Comparison of ENCODE assay signal across 37 cellular contexts in the genomic region with DNA sequence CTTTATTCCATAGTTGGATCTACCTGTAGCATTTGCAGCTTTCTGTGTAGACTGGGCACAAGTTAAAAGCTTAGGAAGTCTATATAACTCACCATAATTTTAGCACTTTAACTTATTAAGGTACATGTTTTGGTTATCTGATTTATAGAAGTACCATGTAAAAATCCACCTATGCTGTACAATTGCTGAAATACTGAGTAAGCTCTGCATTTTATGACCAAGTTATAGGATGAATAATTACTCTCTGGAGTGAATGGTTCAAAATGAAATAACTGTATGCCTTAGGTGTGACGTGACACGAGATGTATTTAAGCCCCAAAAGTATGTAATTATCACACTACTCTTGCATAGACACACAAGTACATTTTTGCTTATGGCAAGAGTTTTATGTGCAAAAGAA.
"Had no signal": no experiment of that assay in that cellular context is flagged by ENCODE, and none has a peak within 500 bp of the region (broad histone marks: within the 10 kb centered on the region; RNA-seq: fewer than 3 reads in every experiment).

No MANE protein-coding gene starts in this region.

- FAIRE-seq: astrocyte, TTC549 had no signal

- H3K9me3 Mint-ChIP-seq: activated CD4-positive, alpha-beta T cell treated with anti-CD3 and anti-CD28 coated beads, Interleukin-2, amount 10 ng/mL, durations not matched to agents 24 days and 14 days had no signal

- H3K27ac Mint-ChIP-seq: activated B cell treated with CpG ODN at 0.5 μM for 24 hours; activated CD4-positive, alpha-beta memory T cell treated with anti-CD3 and anti-CD28 coated beads for 36 hours; activated CD4-positive, alpha-beta T cell treated with anti-CD3 and anti-CD28 coated beads, Interleukin-2, amount 10 ng/mL, durations not matched to agents 24 days and 14 days; activated CD8-positive, alpha-beta T cell treated with anti-CD3 and anti-CD28 coated beads for 36 hours; activated naive CD4-positive, alpha-beta T cell treated with anti-CD3 and anti-CD28 coated beads for 36 hours; activated naive CD4-positive, alpha-beta T cell treated with anti-CD3 and anti-CD28 coated beads, Interleukin-2, amount 50 U/mL, for 72 hours; activated naive CD8-positive, alpha-beta T cell treated with anti-CD3 and anti-CD28 coated beads for 36 hours; activated T-cell treated with anti-CD3 and anti-CD28 coated beads, Interleukin-2, amount 50 U/mL, for 72 hours; activated T-helper 1 cell treated with anti-CD3 and anti-CD28 coated beads, Interleukin-12 subunit alpha, Interleukin-12 subunit beta, Interleukin-2, Interleukin-4 antibody, amounts not matched to agents 30 ng/mL and 10 ng/mL and 1 ng/mL, durations not matched to agents 14 hours and 24 hours and 36 hours; activated T-helper 17 cell treated with anti-CD3 and anti-CD28 coated beads, Interleukin-2, amount 50 U/mL, for 72 hours; T-helper 1 cell treated with Interleukin-12 subunit alpha and Interleukin-12 subunit beta and Interleukin-4 antibody, amounts not matched to agents 30 μg/mL and 1 μg/mL, for 36 hours; T-helper 2 cell treated with Interferon-gamma antibody and Interleukin-4, amounts not matched to agents 5 μg/mL and 100 μg/mL, for 36 hours had no signal

- H3K27me3 Mint-ChIP-seq: activated B cell treated with CpG ODN at 0.5 μM for 24 hours; activated CD4-positive, alpha-beta memory T cell treated with anti-CD3 and anti-CD28 coated beads for 36 hours; activated CD4-positive, alpha-beta T cell treated with anti-CD3 and anti-CD28 coated beads, Interleukin-2, amount 10 ng/mL, durations not matched to agents 24 days and 14 days; activated CD8-positive, alpha-beta T cell treated with anti-CD3 and anti-CD28 coated beads for 36 hours; activated naive CD8-positive, alpha-beta T cell treated with anti-CD3 and anti-CD28 coated beads for 36 hours; activated T-helper 17 cell treated with anti-CD3 and anti-CD28 coated beads, Interleukin-2, amount 50 U/mL, for 72 hours had no signal

- H3K9me3 ChIP-seq: adrenal gland, body of pancreas had no signal

- ATAC-seq: activated CD8-positive, alpha-beta T cell treated with anti-CD3 and anti-CD28 coated beads for 36 hours; activated naive CD4-positive, alpha-beta T cell treated with anti-CD3 and anti-CD28 coated beads, Interleukin-2, amount 50 U/mL, for 72 hours; activated T-cell treated with anti-CD3 and anti-CD28 coated beads, Interleukin-2, amount 50 U/mL, for 4 hours; activated T-cell treated with anti-CD3 and anti-CD28 coated beads, Interleukin-2, amount 50 U/mL, for 72 hours; activated T-helper 17 cell treated with anti-CD3 and anti-CD28 coated beads, Interleukin-2, amount 50 U/mL, for 72 hours; body of pancreas had no signal

- H3K4me3 Mint-ChIP-seq: activated B cell treated with CpG ODN at 0.5 μM for 24 hours; activated CD4-positive, alpha-beta memory T cell treated with anti-CD3 and anti-CD28 coated beads for 36 hours; activated CD4-positive, alpha-beta T cell treated with anti-CD3 and anti-CD28 coated beads, Interleukin-2, amount 10 ng/mL, durations not matched to agents 24 days and 14 days; activated CD8-positive, alpha-beta T cell treated with anti-CD3 and anti-CD28 coated beads for 36 hours; activated naive CD4-positive, alpha-beta T cell treated with anti-CD3 and anti-CD28 coated beads for 36 hours; activated naive CD8-positive, alpha-beta T cell treated with anti-CD3 and anti-CD28 coated beads for 36 hours; activated T-cell treated with anti-CD3 and anti-CD28 coated beads, Interleukin-2, amount 50 U/mL, for 4 hours; activated T-cell treated with anti-CD3 and anti-CD28 coated beads, Interleukin-2, amount 50 U/mL, for 72 hours; activated T-helper 1 cell treated with anti-CD3 and anti-CD28 coated beads, Interleukin-12 subunit alpha, Interleukin-12 subunit beta, Interleukin-2, Interleukin-4 antibody, amounts not matched to agents 30 ng/mL and 10 ng/mL and 1 ng/mL, durations not matched to agents 14 hours and 24 hours and 36 hours; activated T-helper 17 cell treated with anti-CD3 and anti-CD28 coated beads, Interleukin-2, amount 50 U/mL, for 72 hours; T-helper 1 cell treated with Interleukin-12 subunit alpha and Interleukin-12 subunit beta and Interleukin-4 antibody, amounts not matched to agents 30 μg/mL and 1 μg/mL, for 36 hours; T-helper 2 cell treated with Interferon-gamma antibody and Interleukin-4, amounts not matched to agents 5 μg/mL and 100 μg/mL, for 36 hours had no signal

- H3K27ac ChIP-seq: adrenal gland, body of pancreas, brain microvascular endothelial cell, breast epithelium, VCaP had no signal

- DNase-seq: activated B cell treated with CpG ODN at 0.5 μM for 24 hours; activated CD4-positive, alpha-beta memory T cell treated with anti-CD3 and anti-CD28 coated beads for 36 hours; activated CD4-positive, alpha-beta T cell treated with anti-CD3 and anti-CD28 coated beads for 4 hours; activated CD4-positive, alpha-beta T cell treated with anti-CD3 and anti-CD28 coated beads, Interleukin-2, amount 10 ng/mL, durations not matched to agents 24 days and 14 days; activated CD4-positive, alpha-beta T cell treated with anti-CD3 and anti-CD28 coated beads, Interleukin-2, amount 50 U/mL, for 1 hour; activated CD4-positive, alpha-beta T cell treated with anti-CD3 and anti-CD28 coated beads, Interleukin-2, amount 50 U/mL, for 4 hours; activated CD4-positive, CD25-positive, alpha-beta regulatory T cell treated with anti-CD3 and anti-CD28 coated beads, Interleukin-2, amount 50 U/mL, for 72 hours; activated CD8-positive, alpha-beta memory T cell treated with anti-CD3 and anti-CD28 coated beads, Interleukin-2, amount 50 U/mL, for 4 hours; activated CD8-positive, alpha-beta T cell treated with anti-CD3 and anti-CD28 coated beads for 36 hours; activated effector memory CD4-positive, alpha-beta T cell treated with anti-CD3 and anti-CD28 coated beads, Interleukin-2, amount 50 U/mL, for 16 hours; activated gamma-delta T cell treated with Interleukin-2 at 50 U/mL for 16 hours; activated naive CD4-positive, alpha-beta T cell; activated naive CD4-positive, alpha-beta T cell treated with anti-CD3 and anti-CD28 coated beads for 36 hours; activated naive CD4-positive, alpha-beta T cell treated with anti-CD3 and anti-CD28 coated beads, Interleukin-2, amount 50 U/mL, for 16 hours; activated naive CD8-positive, alpha-beta T cell treated with anti-CD3 and anti-CD28 coated beads for 36 hours; activated T-cell treated with anti-CD3 and anti-CD28 coated beads for 4 hours; activated T-cell treated with anti-CD3 and anti-CD28 coated beads, Interleukin-2, amount 50 U/mL, for 1 hour; activated T-cell treated with anti-CD3 and anti-CD28 coated beads, Interleukin-2, amount 50 U/mL, for 4 hours; activated T-cell treated with anti-CD3 and anti-CD28 coated beads, Interleukin-2, amount 50 U/mL, for 72 hours; adrenal gland; amniotic stem cell; aorta; body of pancreas; brain microvascular endothelial cell; central memory CD4-positive, alpha-beta T cell; T-helper 1 cell; T-helper 2 cell; T-helper 9 cell had no signal

- H3K4me3 ChIP-seq: adrenal gland, body of pancreas, breast epithelium had no signal

- H3K4me1 ChIP-seq: breast epithelium had no signal

- H3K36me3 ChIP-seq: adrenal gland, brain microvascular endothelial cell, breast epithelium had no signal

- H3K27me3 ChIP-seq: adrenal gland, body of pancreas, brain microvascular endothelial cell, breast epithelium had no signal
